21 cellular contexts compared by ENCODE assay signal in genomic region chr17:35404360-35404759, GRCh38. TPM values are rescaled to one million over a fixed set of nuclear protein-coding genes. Genes with fewer than 3 reads are reported as not detected.
DNase-seq lines count a peak whose midpoint lies in the region; ATAC-seq lines count a peak whose summit lies in the region.
"Had no signal": no experiment of that assay in that cellular context is flagged by ENCODE, and none has a peak within 500 bp of the region (broad histone marks: within the 10 kb centered on the region; RNA-seq: fewer than 3 reads in every experiment).

No MANE protein-coding gene starts in this region.

- no peaks in the 10 kb centered on the region for H3K9me3 Mint-ChIP-seq in activated naive CD8-positive, alpha-beta T cell treated with anti-CD3 and anti-CD28 coated beads, Interleukin-2, amount 50 U/mL, for 24 hours
- no peaks in the 10 kb centered on the region for H3K9me3 Mint-ChIP-seq in stimulated activated naive B cell treated with anti-CD40 and anti-IgM and Interleukin-4, amounts not matched to agents 10 μg/mL and 1 μg/mL and 100 μg/mL, for 72 hours
- peaks cover 0 to 2% (median 0%) of the 10 kb centered on the region in 5 donors for H3K9me3 Mint-ChIP-seq in CD8-positive, alpha-beta memory T cell
- H3K9me3 Mint-ChIP-seq: memory B cell had no signal

- H3K4me3 Mint-ChIP-seq in activated naive CD8-positive, alpha-beta T cell treated with anti-CD3 and anti-CD28 coated beads, Interleukin-2, amount 50 U/mL, for 24 hours, result no peak overlapping the region
- H3K4me3 Mint-ChIP-seq in stimulated activated naive B cell treated with anti-CD40 and anti-IgM and Interleukin-4, amounts not matched to agents 10 μg/mL and 1 μg/mL and 100 μg/mL, for 72 hours, result no peak overlapping the region
- no peak overlapping the region for H3K4me3 Mint-ChIP-seq in CD8-positive, alpha-beta memory T cell
- H3K4me3 Mint-ChIP-seq: GM23338; memory B cell; naive B cell; stimulated activated memory B cell treated with anti-CD40 and anti-IgM and Interleukin-4, amounts not matched to agents 10 μg/mL and 1 μg/mL and 100 μg/mL, for 72 hours had no signal

- no peak overlapping the region for H3K27ac Mint-ChIP-seq in activated naive CD8-positive, alpha-beta T cell treated with anti-CD3 and anti-CD28 coated beads, Interleukin-2, amount 50 U/mL, for 24 hours
- no peak overlapping the region for H3K27ac Mint-ChIP-seq in stimulated activated naive B cell treated with anti-CD40 and anti-IgM and Interleukin-4, amounts not matched to agents 10 μg/mL and 1 μg/mL and 100 μg/mL, for 72 hours
- H3K27ac Mint-ChIP-seq in CD8-positive, alpha-beta memory T cell, result no peak overlapping the region
- H3K27ac Mint-ChIP-seq: GM23338; memory B cell; naive B cell; stimulated activated memory B cell treated with anti-CD40 and anti-IgM and Interleukin-4, amounts not matched to agents 10 μg/mL and 1 μg/mL and 100 μg/mL, for 72 hours had no signal

- peak; percentile 40 for ATAC-seq in activated naive CD8-positive, alpha-beta T cell treated with anti-CD3 and anti-CD28 coated beads, Interleukin-2, amount 50 U/mL, for 24 hours
- ATAC-seq in stimulated activated naive B cell treated with anti-CD40 and anti-IgM and Interleukin-4, amounts not matched to agents 10 μg/mL and 1 μg/mL and 100 μg/mL, for 72 hours (replicated peaks), result no peak
- ATAC-seq in HG02973 (IDR thresholded peaks at IDR 0.05; ENCODE audit: unreplicated experiment), result no peak
- ATAC-seq: foreskin keratinocyte; GM23338; right cardiac atrium; stimulated activated memory B cell treated with anti-CD40 and anti-IgM and Interleukin-4, amounts not matched to agents 10 μg/mL and 1 μg/mL and 100 μg/mL, for 72 hours had no signal

- no peaks in the 10 kb centered on the region for H3K4me1 ChIP-seq in CD8-positive, alpha-beta memory T cell (ENCODE audit: insufficient read depth, low read length)
- H3K4me1 ChIP-seq: foreskin keratinocyte, tibial artery had no signal

- POLR2A ChIA-PET in CD8-positive, alpha-beta memory T cell (lab: Charles Lee), result no interaction called here

- peaks cover 7% of the 10 kb centered on the region for H3K4me1 Mint-ChIP-seq in activated naive CD8-positive, alpha-beta T cell treated with anti-CD3 and anti-CD28 coated beads, Interleukin-2, amount 50 U/mL, for 24 hours
- no peaks in the 10 kb centered on the region for H3K4me1 Mint-ChIP-seq in stimulated activated naive B cell treated with anti-CD40 and anti-IgM and Interleukin-4, amounts not matched to agents 10 μg/mL and 1 μg/mL and 100 μg/mL, for 72 hours
- peaks cover 6 to 8% (median 8%) of the 10 kb centered on the region in 3 donors for H3K4me1 Mint-ChIP-seq in CD8-positive, alpha-beta memory T cell
- H3K4me1 Mint-ChIP-seq: GM23338; memory B cell; naive B cell; stimulated activated memory B cell treated with anti-CD40 and anti-IgM and Interleukin-4, amounts not matched to agents 10 μg/mL and 1 μg/mL and 100 μg/mL, for 72 hours had no signal

- no peaks in the 10 kb centered on the region for H3K9me3 ChIP-seq in CD8-positive, alpha-beta memory T cell (ENCODE audit: low read length)
- H3K9me3 ChIP-seq: tibial artery had no signal

- no peaks in the 10 kb centered on the region for H3K27me3 Mint-ChIP-seq in activated naive CD8-positive, alpha-beta T cell treated with anti-CD3 and anti-CD28 coated beads, Interleukin-2, amount 50 U/mL, for 24 hours
- H3K27me3 Mint-ChIP-seq in stimulated activated naive B cell treated with anti-CD40 and anti-IgM and Interleukin-4, amounts not matched to agents 10 μg/mL and 1 μg/mL and 100 μg/mL, for 72 hours, result no peaks in the 10 kb centered on the region
- peaks cover 0 to 1% of the 10 kb centered on the region in 2 donors for H3K27me3 Mint-ChIP-seq in CD8-positive, alpha-beta memory T cell
- H3K27me3 Mint-ChIP-seq: memory B cell; naive B cell; stimulated activated memory B cell treated with anti-CD40 and anti-IgM and Interleukin-4, amounts not matched to agents 10 μg/mL and 1 μg/mL and 100 μg/mL, for 72 hours had no signal

- no peaks in the 10 kb centered on the region for H3K36me3 ChIP-seq in CD8-positive, alpha-beta memory T cell (ENCODE audit: insufficient read depth, low read length)

- CTCF ChIA-PET in CD8-positive, alpha-beta memory T cell (lab: Charles Lee), result no interaction called here

- DNase-seq in Daoy (ENCODE audit: low read depth) (peak; percentile 6), HuH-7 (ENCODE audit: low spot score) (peak; percentile 51), iris pigment epithelial cell (ENCODE audit: low read depth) (peak; percentile 15)
- no peak for DNase-seq in activated naive CD8-positive, alpha-beta T cell treated with anti-CD3 and anti-CD28 coated beads, Interleukin-2, amount 50 U/mL, for 24 hours
- no peak for DNase-seq in stimulated activated naive B cell treated with anti-CD40 and anti-IgM and Interleukin-4, amounts not matched to agents 10 μg/mL and 1 μg/mL and 100 μg/mL, for 72 hours
- DNase-seq in CD8-positive, alpha-beta memory T cell, result no peak
- DNase-seq: activated naive CD4-positive, alpha-beta T cell treated with Interleukin-2 at 50 U/mL for 16 hours; EL; naive B cell; NCI-H146; NCI-H2171 treated with DMSO at 0.1 percent for 48 hours; NCI-H748 treated with DMSO at 0.1 percent for 48 hours; right cardiac atrium; tibial artery had no signal

- H3K36me3 Mint-ChIP-seq in activated naive CD8-positive, alpha-beta T cell treated with anti-CD3 and anti-CD28 coated beads, Interleukin-2, amount 50 U/mL, for 24 hours (ENCODE audit: low read depth), result peaks cover 3% of the 10 kb centered on the region
- H3K36me3 Mint-ChIP-seq in stimulated activated naive B cell treated with anti-CD40 and anti-IgM and Interleukin-4, amounts not matched to agents 10 μg/mL and 1 μg/mL and 100 μg/mL, for 72 hours, result peaks cover 5 to 17% of the 10 kb centered on the region in 2 donors
- peaks cover 5 to 16% (median 10%) of the 10 kb centered on the region in 3 donors for H3K36me3 Mint-ChIP-seq in CD8-positive, alpha-beta memory T cell

- H3K27ac ChIP-seq in CD8-positive, alpha-beta memory T cell (ENCODE audit: low read depth, low read length), result no peak overlapping the region
- H3K27ac ChIP-seq: coronary artery, foreskin keratinocyte, PC-9, tibial artery had no signal

- no peaks in the 10 kb centered on the region for H3K27me3 ChIP-seq in CD8-positive, alpha-beta memory T cell (ENCODE audit: insufficient read depth, low read length, poor library complexity, severe bottlenecking)
- H3K27me3 ChIP-seq: foreskin keratinocyte, tibial artery had no signal

- no peak overlapping the region for H3K4me3 ChIP-seq in CD8-positive, alpha-beta memory T cell (ENCODE audit: low read length)
- H3K4me3 ChIP-seq: coronary artery, GM23338, PC-9, tibial artery had no signal

RNA-seq across cellular contexts. Expression of gene SLFN12, which starts 27.9 kb away (rescaled TPM):
- total RNA-seq in Daoy (2014; rRNA removed; shearing (Covaris generic)), result 21.4 and 24.3 TPM in 2 replicates
- 1 to 10 TPM; 7.4 to 7.9 TPM for total RNA-seq in CD8-positive, alpha-beta memory T cell
- 2.5 TPM for polyA plus RNA-seq in CD8-positive, alpha-beta memory T cell

RNA-seq across cellular contexts. Expression of gene SLFN11, which starts 30.9 kb away (rescaled TPM):
- 49.2 and 66.6 TPM in 2 replicates for total RNA-seq in Daoy (2014; rRNA removed; shearing (Covaris generic))
- total RNA-seq in CD8-positive, alpha-beta memory T cell, result 10 to 100 TPM; 39.5 to 48.4 TPM
- polyA plus RNA-seq in CD8-positive, alpha-beta memory T cell, result 17.0 TPM
- total RNA-seq: GM23338 had no signal
- polyA plus RNA-seq: GM23338 had no signal

RNA-seq across cellular contexts. Expression of gene SLFN13, which starts 44.2 kb away (rescaled TPM):
- total RNA-seq in Daoy (2014; rRNA removed; shearing (Covaris generic)), result 0.86 and 2.3 TPM in 2 replicates
- 10 to 100 TPM; 23.0 to 24.4 TPM for total RNA-seq in CD8-positive, alpha-beta memory T cell
- polyA plus RNA-seq in CD8-positive, alpha-beta memory T cell, result 7.0 TPM

Comparison
In these comparisons a context has a peak if more than half of its experiments do, and no peak if none do; other contexts are left out.
1. DNase-seq: peak in Daoy (single experiment), HuH-7 (single experiment) and iris pigment epithelial cell (single experiment); none in activated naive CD8-positive, alpha-beta T cell treated with anti-CD3 and anti-CD28 coated beads, Interleukin-2, amount 50 U/mL, for 24 hours (single experiment), stimulated activated naive B cell treated with anti-CD40 and anti-IgM and Interleukin-4, amounts not matched to agents 10 μg/mL and 1 μg/mL and 100 μg/mL, for 72 hours (single experiment) and CD8-positive, alpha-beta memory T cell (0 of 5).